ENCODE assay signal across 8 cellular contexts in genomic region chr16:67170948-67171649, GRCh38. TPM values are rescaled to one million over a fixed set of nuclear protein-coding genes. Genes with fewer than 3 reads are reported as not detected.
DNase-seq lines count a peak whose midpoint lies in the region; ATAC-seq and TF ChIP-seq lines count a peak whose summit lies in the region.

No MANE protein-coding gene starts in this region.

- peaks cover 11% of the 10 kb centered on the region for H3K36me3 ChIP-seq in SJSA1
- no peaks in the 10 kb centered on the region for H3K36me3 ChIP-seq in sigmoid colon

- H3K27me3 ChIP-seq in SJSA1 (replicated peaks), result no peaks in the 10 kb centered on the region
- no peaks in the 10 kb centered on the region for H3K27me3 ChIP-seq in foreskin keratinocyte
- peaks cover under 1 to 3% (median 2%) of the 10 kb centered on the region in 3 donors for H3K27me3 ChIP-seq in sigmoid colon

- H3K9me3 ChIP-seq in SJSA1 (replicated peaks) (no peaks in the 10 kb centered on the region), sigmoid colon (no peaks in the 10 kb centered on the region)

- ATAC-seq in GM21447 (IDR thresholded peaks at IDR 0.05; ENCODE audit: unreplicated experiment), result peak; percentile 3
- peak; percentile 3 for ATAC-seq in foreskin keratinocyte
- no peak for ATAC-seq in HG03439 (IDR thresholded peaks at IDR 0.05; ENCODE audit: unreplicated experiment)

- H3K4me3 ChIP-seq in SJSA1, result peak overlapping the region; percentile 42
- peak overlapping the region; percentile 29 to 57 (median 48) for H3K4me3 ChIP-seq in sigmoid colon

- no peak for TF ChIP-seq EP300 in sigmoid colon (IDR thresholded peaks at IDR 0.05)

- peaks cover 39% of the 10 kb centered on the region for H3K4me1 ChIP-seq in SJSA1 (replicated peaks)
- no peaks in the 10 kb centered on the region for H3K4me1 ChIP-seq in foreskin keratinocyte
- H3K4me1 ChIP-seq in sigmoid colon, result peaks cover 0 to 57% (median 52%) of the 10 kb centered on the region in 4 donors

- peak overlapping the region; percentile 92 for H3K27ac ChIP-seq in SJSA1
- peak overlapping the region; percentile 77 for H3K27ac ChIP-seq in foreskin keratinocyte
- peak overlapping the region; percentile 87 to 95 (median 90) for H3K27ac ChIP-seq in sigmoid colon

- TF ChIP-seq CTCF in foreskin keratinocyte (conservative IDR thresholded peaks at IDR 0.05) (no peak), sigmoid colon (IDR thresholded peaks at IDR 0.05) (no peak)

- WGBS in sigmoid colon, 2 donors, result 50 to 55% methylated on average over 14 of the region's 14 CpGs

- TF ChIP-seq POLR2A in sigmoid colon (IDR thresholded peaks at IDR 0.05), result no peak

- DNase-seq in SJSA1 (ENCODE audit: low read depth in 1 of 2, low spot score in 2 of 2) (no peak), foreskin keratinocyte (no peak), sigmoid colon (no peak), mucosa of gallbladder (ENCODE audit: low spot score) (no peak), NCI-H1436 (lab: John Stamatoyannopoulos, UW) (no peak), DMS79 treated with DMSO at 0.1 percent for 48 hours (lab: John Stamatoyannopoulos, UW) (no peak)

- intact Hi-C loops in sigmoid colon (cut with DNase I), result no loop called here

RNA-seq across cellular contexts. Expression of gene NOL3, which starts 0.8 kb away (rescaled TPM):
- total RNA-seq in SJSA1 (2014; rRNA removed; shearing (Covaris generic)), result 24.1 and 29.7 TPM in 2 replicates
- 13.9 and 16.9 TPM in 2 replicates for total RNA-seq in foreskin keratinocyte
- polyA plus RNA-seq in foreskin keratinocyte, result 19.7 and 22.1 TPM in 2 replicates
- total RNA-seq in sigmoid colon, result 10 to 100 TPM; 23.2 to 36.7 (median 25.9) TPM
- polyA plus RNA-seq in sigmoid colon, result 10 to 100 TPM; 12.7 to 23.9 (median 13.2) TPM
- total RNA-seq in mucosa of gallbladder, result 79.0 TPM

RNA-seq across cellular contexts. Expression of gene HSF4, which starts 6.6 kb away (rescaled TPM):
- total RNA-seq in SJSA1 (2014; rRNA removed; shearing (Covaris generic)), result 3.9 and 12.8 TPM in 2 replicates
- total RNA-seq in foreskin keratinocyte (2.6 and 4.7 TPM in 2 replicates), sigmoid colon (100 to 1,000 TPM in 1 of 4 donors, 10 to 100 TPM in 3; 21.2 to 109 (median 25.8) TPM), mucosa of gallbladder (51.3 TPM)
- polyA plus RNA-seq in foreskin keratinocyte (3.3 and 6.0 TPM in 2 replicates), sigmoid colon (10 to 100 TPM in 1 of 3 donors, 1 to 10 TPM in 2; 1.2 to 17.9 (median 3.6) TPM)

RNA-seq across cellular contexts. Expression of gene FBXL8, which starts 11.3 kb away (rescaled TPM):
- total RNA-seq in SJSA1 (2014; rRNA removed; shearing (Covaris generic)), result 11.7 and 24.2 TPM in 2 replicates
- total RNA-seq in foreskin keratinocyte (3.6 and 3.8 TPM in 2 replicates), sigmoid colon (10 to 100 TPM in 2 of 4 donors, 1 to 10 TPM in 2; 7.5 to 11.8 (median 9.7) TPM), mucosa of gallbladder (24.6 TPM)
- polyA plus RNA-seq in foreskin keratinocyte (2.6 and 2.8 TPM in 2 replicates), sigmoid colon (10 to 100 TPM in 2 of 3 donors, 1 to 10 TPM in 1; 4.9 to 19.1 (median 10.8) TPM)

RNA-seq across cellular contexts. Expression of gene TRADD, which starts 11.4 kb away (rescaled TPM):
- 25.5 and 46.7 TPM in 2 replicates for total RNA-seq in SJSA1 (2014; rRNA removed; shearing (Covaris generic))
- total RNA-seq in foreskin keratinocyte (14.7 and 19.3 TPM in 2 replicates), sigmoid colon (10 to 100 TPM; 16.1 to 23.2 (median 19.6) TPM), mucosa of gallbladder (38.2 TPM)
- polyA plus RNA-seq in foreskin keratinocyte (21.5 and 26.6 TPM in 2 replicates), sigmoid colon (10 to 100 TPM; 23.4 to 30.2 (median 26.4) TPM)

RNA-seq across cellular contexts. Expression of gene MATCAP1, which starts 12.7 kb away (rescaled TPM):
- 8.1 and 11.3 TPM in 2 replicates for total RNA-seq in SJSA1 (2014; rRNA removed; shearing (Covaris generic))
- total RNA-seq in foreskin keratinocyte (10.0 and 11.0 TPM in 2 replicates), sigmoid colon (10 to 100 TPM in 1 of 4 donors, 1 to 10 TPM in 3; 6.6 to 22.2 (median 9.7) TPM), mucosa of gallbladder (68.4 TPM)
- polyA plus RNA-seq in foreskin keratinocyte (6.9 and 8.7 TPM in 2 replicates), sigmoid colon (10 to 100 TPM in 1 of 3 donors, 1 to 10 TPM in 2; 3.0 to 30.3 (median 4.8) TPM)
